9 cellular contexts compared by ENCODE assay signal in the genomic region with DNA sequence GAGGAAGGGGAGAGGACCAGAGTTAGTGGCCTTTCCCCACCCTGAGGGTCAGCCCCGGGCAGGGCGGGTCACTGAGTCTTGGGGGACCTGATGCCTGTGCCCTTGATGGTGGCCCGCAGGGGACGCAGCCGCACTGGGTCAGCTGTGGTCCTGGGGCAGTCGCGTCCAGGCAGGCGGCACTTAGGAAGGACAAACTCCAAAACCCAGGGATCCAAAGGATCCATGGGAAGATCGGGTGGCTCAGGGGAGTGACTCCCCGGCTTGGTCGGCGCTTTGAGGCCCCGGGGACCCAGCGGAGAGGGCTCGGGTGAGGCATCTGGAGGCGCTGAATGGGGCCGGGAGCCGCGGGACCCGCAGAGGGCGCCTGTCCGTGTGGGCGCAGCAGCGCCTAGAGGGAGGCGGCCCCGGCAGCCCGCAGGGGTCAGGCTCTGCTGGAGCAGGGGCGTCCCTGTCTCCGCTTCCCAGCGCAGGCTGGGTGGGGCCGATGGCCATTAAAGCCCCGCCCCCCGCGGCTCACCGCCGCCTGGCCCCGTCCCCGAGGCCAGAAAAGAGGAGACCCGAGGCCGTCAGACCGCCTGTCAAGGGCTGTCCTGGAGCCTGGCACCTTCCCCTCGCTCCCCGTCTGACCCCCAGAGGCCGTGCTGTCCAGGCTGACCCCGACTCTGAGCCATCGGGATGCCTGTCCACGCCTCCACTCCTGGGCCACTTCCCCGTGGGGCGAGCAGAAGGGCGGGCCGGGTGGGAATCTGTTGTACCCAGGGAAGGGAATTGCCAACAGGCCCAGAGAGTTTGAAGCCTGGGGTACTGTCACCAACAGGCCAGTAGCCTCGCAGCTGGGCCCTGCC. TPM values are rescaled to one million over a fixed set of nuclear protein-coding genes. Genes with fewer than 3 reads are reported as not detected.
A peak's percentile ranks its signal among the peaks of the same experiment; 100 is the strongest.
DNase-seq lines count a peak whose midpoint lies in the region; ATAC-seq and TF ChIP-seq lines count a peak whose summit lies in the region.
"Had no signal": no experiment of that assay in that cellular context is flagged by ENCODE, and none has a peak within 500 bp of the region (broad histone marks: within the 10 kb centered on the region; RNA-seq: fewer than 3 reads in every experiment).

No MANE protein-coding gene starts in this region.

- H3K4me1 ChIP-seq in right cardiac atrium (ENCODE audit: control insufficient read depth, insufficient read depth, low read length) = no peaks in the 10 kb centered on the region

- H3K27ac Mint-ChIP-seq in activated CD4-positive, alpha-beta T cell treated with anti-CD3 and anti-CD28 coated beads for 36 hours = no peak overlapping the region
- H3K27ac Mint-ChIP-seq in activated naive CD4-positive, alpha-beta T cell treated with anti-CD3 and anti-CD28 coated beads for 36 hours = no peak overlapping the region

- peak; percentile 72 for ATAC-seq in activated CD4-positive, alpha-beta T cell treated with anti-CD3 and anti-CD28 coated beads for 36 hours
- peak; percentile 92 to 94 for ATAC-seq in right cardiac atrium

- POLR2A ChIA-PET in activated CD4-positive, alpha-beta T cell treated with anti-CD3 and anti-CD28 coated beads for 36 hours (lab: Charles Lee) = interaction anchor here (0.5 kb wide), 1 partner anchor 43 kb away, joined by 4 read pairs; no protein-coding TSS in a partner anchor

- no peaks in the 10 kb centered on the region for H3K36me3 Mint-ChIP-seq in activated CD4-positive, alpha-beta T cell treated with anti-CD3 and anti-CD28 coated beads for 36 hours (ENCODE audit: low read depth)
- no peaks in the 10 kb centered on the region for H3K36me3 Mint-ChIP-seq in activated naive CD4-positive, alpha-beta T cell treated with anti-CD3 and anti-CD28 coated beads for 36 hours (ENCODE audit: low read depth)

- CTCF ChIA-PET in activated CD4-positive, alpha-beta T cell treated with anti-CD3 and anti-CD28 coated beads for 36 hours (lab: Charles Lee) = no interaction called here
- CTCF ChIA-PET in activated naive CD4-positive, alpha-beta T cell treated with anti-CD3 and anti-CD28 coated beads for 36 hours (lab: Charles Lee) = no interaction called here

- H3K9me3 Mint-ChIP-seq in activated CD4-positive, alpha-beta T cell treated with anti-CD3 and anti-CD28 coated beads for 36 hours (ENCODE audit: low read depth) = no peaks in the 10 kb centered on the region
- H3K9me3 Mint-ChIP-seq in activated naive CD4-positive, alpha-beta T cell treated with anti-CD3 and anti-CD28 coated beads for 36 hours = no peaks in the 10 kb centered on the region

- H3K27me3 ChIP-seq in right cardiac atrium (ENCODE audit: control insufficient read depth, insufficient read depth) = no peaks in the 10 kb centered on the region

- TF ChIP-seq CTCF in retinal pigment epithelial cell (conservative IDR thresholded peaks at IDR 0.05; ENCODE audit: low read depth, low read length) = peak; percentile 37

- H3K4me3 Mint-ChIP-seq in activated CD4-positive, alpha-beta T cell treated with anti-CD3 and anti-CD28 coated beads for 36 hours = no peak overlapping the region
- H3K4me3 Mint-ChIP-seq in activated naive CD4-positive, alpha-beta T cell treated with anti-CD3 and anti-CD28 coated beads for 36 hours = no peak overlapping the region

- H3K4me3 ChIP-seq in right cardiac atrium (ENCODE audit: low read length) (peak overlapping the region; percentile 41), retinal pigment epithelial cell (ENCODE audit: low read length) (no peak overlapping the region)

- H3K27ac ChIP-seq in right cardiac atrium (ENCODE audit: low read length) = no peak overlapping the region

- peaks cover 6% of the 10 kb centered on the region for H3K27me3 Mint-ChIP-seq in activated CD4-positive, alpha-beta T cell treated with anti-CD3 and anti-CD28 coated beads for 36 hours
- peaks cover 9% of the 10 kb centered on the region for H3K27me3 Mint-ChIP-seq in activated naive CD4-positive, alpha-beta T cell treated with anti-CD3 and anti-CD28 coated beads for 36 hours (ENCODE audit: low read depth)

- WGBS in right cardiac atrium = 14% methylated on average over 52 of the region's 52 CpGs

- intact Hi-C loops in activated CD4-positive, alpha-beta T cell treated with anti-CD3 and anti-CD28 coated beads for 36 hours (cut with DNase I, micrococcal nuclease) = no loop called here
- intact Hi-C loops in activated naive CD4-positive, alpha-beta T cell treated with anti-CD3 and anti-CD28 coated beads for 36 hours (cut with micrococcal nuclease) = no loop called here
- intact Hi-C loops in right cardiac atrium (cut with DNase I) = no loop called here

- peak; percentile 55 for DNase-seq in activated CD4-positive, alpha-beta T cell treated with anti-CD3 and anti-CD28 coated beads for 36 hours
- no peak for DNase-seq in activated CD4-positive, alpha-beta T cell treated with anti-CD3 and anti-CD28 coated beads for 1 hour
- peak; percentile 24 for DNase-seq in activated naive CD4-positive, alpha-beta T cell treated with anti-CD3 and anti-CD28 coated beads for 36 hours
- DNase-seq in right cardiac atrium = peak; percentile 78 to 91 (median 89)
- DNase-seq in retinal pigment epithelial cell (ENCODE audit: low read depth) = no peak
- DNase-seq in NCI-H1694 (lab: John Stamatoyannopoulos, UW) = no peak
- DNase-seq in amniotic stem cell (lab: John Stamatoyannopoulos, UW) = no peak
- no peak for DNase-seq in NCI-H1694 treated with DMSO at 0.1 percent for 48 hours (lab: John Stamatoyannopoulos, UW)

- H3K4me1 Mint-ChIP-seq in activated CD4-positive, alpha-beta T cell treated with anti-CD3 and anti-CD28 coated beads for 36 hours = no peaks in the 10 kb centered on the region
- H3K4me1 Mint-ChIP-seq in activated naive CD4-positive, alpha-beta T cell treated with anti-CD3 and anti-CD28 coated beads for 36 hours (ENCODE audit: low read depth) = peaks cover 2% of the 10 kb centered on the region

- no peaks in the 10 kb centered on the region for H3K9me3 ChIP-seq in right cardiac atrium (ENCODE audit: control insufficient read depth, low read length)

RNA-seq across cellular contexts. Expression of a gene that starts 17.4 kb away (rescaled TPM):
- not detected for total RNA-seq in activated CD4-positive, alpha-beta T cell treated with anti-CD3 and anti-CD28 coated beads for 36 hours
- not detected for total RNA-seq in activated naive CD4-positive, alpha-beta T cell treated with anti-CD3 and anti-CD28 coated beads for 36 hours
- total RNA-seq in right cardiac atrium = 1 to 10 TPM in 1 of 4 donors, under 1 TPM in 2, not detected in 1; 0.38 to 8.4 (median 0.40) TPM
- 29.5 TPM for polyA plus RNA-seq in right cardiac atrium
- total RNA-seq: T-helper 2 cell treated with Interferon-gamma antibody and Interleukin-4, amounts not matched to agents 100 ng/mL and 5 ng/mL, for 36 hours had no signal

RNA-seq across cellular contexts. Expression of a gene that starts 18.8 kb away (rescaled TPM):
- total RNA-seq in activated CD4-positive, alpha-beta T cell treated with anti-CD3 and anti-CD28 coated beads for 36 hours = 10 to 100 TPM; 79.2 to 81.5 TPM
- 10 to 100 TPM; 82.0 to 83.7 TPM for total RNA-seq in activated naive CD4-positive, alpha-beta T cell treated with anti-CD3 and anti-CD28 coated beads for 36 hours
- 10 to 100 TPM; 31.2 to 37.7 (median 37.6) TPM for total RNA-seq in right cardiac atrium
- polyA plus RNA-seq in right cardiac atrium = 43.3 TPM

RNA-seq across cellular contexts. Expression of a gene that starts 27.8 kb away (rescaled TPM):
- 10 to 100 TPM; 27.1 to 33.0 TPM for total RNA-seq in activated CD4-positive, alpha-beta T cell treated with anti-CD3 and anti-CD28 coated beads for 36 hours
- total RNA-seq in activated naive CD4-positive, alpha-beta T cell treated with anti-CD3 and anti-CD28 coated beads for 36 hours = 10 to 100 TPM; 11.7 to 13.6 TPM
- 10 to 100 TPM; 20.3 to 22.4 (median 20.4) TPM for total RNA-seq in right cardiac atrium
- polyA plus RNA-seq in right cardiac atrium = 26.0 TPM

RNA-seq across cellular contexts. Expression of a gene that starts 40.0 kb away (rescaled TPM):
- 1 to 10 TPM; 2.3 to 3.1 TPM for total RNA-seq in activated CD4-positive, alpha-beta T cell treated with anti-CD3 and anti-CD28 coated beads for 36 hours
- total RNA-seq in activated naive CD4-positive, alpha-beta T cell treated with anti-CD3 and anti-CD28 coated beads for 36 hours = under 1 TPM; 0.24 to 0.25 TPM
- total RNA-seq in right cardiac atrium = 1 to 10 TPM; 1.0 to 2.2 (median 1.4) TPM
- polyA plus RNA-seq in right cardiac atrium = 1.2 TPM

RNA-seq across cellular contexts. Expression of a gene that starts 52.6 kb away (rescaled TPM):
- total RNA-seq in activated CD4-positive, alpha-beta T cell treated with anti-CD3 and anti-CD28 coated beads for 36 hours = 10 to 100 TPM; 47.5 to 49.8 TPM
- total RNA-seq in activated naive CD4-positive, alpha-beta T cell treated with anti-CD3 and anti-CD28 coated beads for 36 hours = 10 to 100 TPM; 46.3 to 47.1 TPM
- total RNA-seq in right cardiac atrium = 10 to 100 TPM; 20.6 to 27.3 (median 23.8) TPM
- polyA plus RNA-seq in right cardiac atrium = 23.7 TPM

Comparison
In these comparisons a context has a peak if more than half of its experiments do, and no peak if none do; other contexts are left out.
1. DNase-seq: peak in activated CD4-positive, alpha-beta T cell treated with anti-CD3 and anti-CD28 coated beads for 36 hours (single experiment), activated naive CD4-positive, alpha-beta T cell treated with anti-CD3 and anti-CD28 coated beads for 36 hours (single experiment) and right cardiac atrium (3 of 3); none in activated CD4-positive, alpha-beta T cell treated with anti-CD3 and anti-CD28 coated beads for 1 hour (single experiment), retinal pigment epithelial cell (single experiment), NCI-H1694 (single experiment), amniotic stem cell (single experiment) and NCI-H1694 treated with DMSO at 0.1 percent for 48 hours (single experiment).